8 cellular contexts compared by ENCODE assay signal in the genomic region with DNA sequence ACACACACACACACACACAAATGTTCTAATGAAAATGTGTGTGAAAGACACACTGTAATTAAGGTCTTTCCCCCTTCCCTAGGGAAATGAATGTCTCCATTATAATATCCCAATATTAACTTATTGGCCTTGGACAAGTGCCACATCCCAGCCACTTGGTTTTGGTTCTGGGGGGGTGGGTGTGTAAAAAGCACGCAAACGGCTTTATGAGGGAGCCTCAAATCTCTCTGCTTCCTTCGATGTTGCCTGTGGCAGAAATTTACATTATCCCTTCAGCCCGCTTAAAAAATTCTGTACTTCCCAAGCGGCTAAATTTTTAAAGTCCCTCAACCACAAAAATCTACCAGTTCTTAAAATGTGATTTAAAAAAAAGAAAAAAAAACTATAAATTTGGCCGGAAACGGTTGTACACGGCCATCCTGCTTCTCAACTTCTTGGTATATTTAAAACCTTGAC. TPM values are rescaled to one million over a fixed set of nuclear protein-coding genes. Genes with fewer than 3 reads are reported as not detected.
DNase-seq lines count a peak whose midpoint lies in the region; ATAC-seq, FAIRE-seq and TF ChIP-seq lines count a peak whose summit lies in the region.

No MANE protein-coding gene starts in this region.

- H3K4me2 ChIP-seq in HepG2 (ENCODE audit: low read depth, low read length) = peak overlapping the region; percentile 99

- H4K20me1 ChIP-seq in HepG2 (ENCODE audit: insufficient read depth, low read length) = no peaks in the 10 kb centered on the region

- H3K27me3 ChIP-seq in HepG2 (ENCODE audit: control insufficient read depth in 1 of 2, insufficient read depth in 2 of 2, low read length in 2 of 2) (no peaks in the 10 kb centered on the region; a peak in 1 of 5 replicates), upper lobe of right lung (no peaks in the 10 kb centered on the region)

- no peak for FAIRE-seq in HepG2 (lab: Jason Lieb, UNC)

- POLR2A ChIA-PET in HepG2 (lab: Yijun Ruan, JAX) = interaction anchor here (4.1 kb wide), 2 partner anchors 18 to 30 kb away, joined by 203 to 561 read pairs; partner anchors contain the start of genes AJUBA and PSMB5

- H3K36me3 Mint-ChIP-seq in activated naive CD4-positive, alpha-beta T cell treated with anti-CD3 and anti-CD28 coated beads, Interleukin-2, amount 10 ng/mL, durations not matched to agents 7 days and 5 days = no peaks in the 10 kb centered on the region
- peaks cover 0 to 14% of the 10 kb centered on the region in 2 donors for H3K36me3 Mint-ChIP-seq in activated naive CD4-positive, alpha-beta T cell treated with anti-CD3 and anti-CD28 coated beads, Interleukin-2, amount 50 U/mL, for 72 hours

- TSS peak; percentile 85 for BruUV-seq in HepG2 (replicated peaks; lab: Mats Ljungman, UMichigan)

- H3K27ac ChIP-seq in HepG2 (ENCODE audit: extremely low read length, insufficient read depth, low read length) (peak overlapping the region; percentile 67), upper lobe of right lung (peak overlapping the region; percentile 82)

- H3K36me3 ChIP-seq in HepG2 (replicated peaks in 1 of 2; ENCODE audit: control insufficient read depth in 1 of 2, insufficient read depth in 2 of 2, low read length in 2 of 2) (no peaks in the 10 kb centered on the region), upper lobe of right lung (no peaks in the 10 kb centered on the region)

- in situ Hi-C loops in HepG2 (cut with HindIII; ENCODE audit: extremely low pct_ligation_motif_present, low pct_unique_long_range_greater_than_20kb) = no loop called here

- H3K9me3 ChIP-seq in HepG2 (ENCODE audit: low read length) (no peaks in the 10 kb centered on the region), upper lobe of right lung (no peaks in the 10 kb centered on the region)

- no peaks in the 10 kb centered on the region for H3K9me3 Mint-ChIP-seq in activated naive CD4-positive, alpha-beta T cell treated with anti-CD3 and anti-CD28 coated beads, Interleukin-2, amount 10 ng/mL, durations not matched to agents 7 days and 5 days
- no peaks in the 10 kb centered on the region for H3K9me3 Mint-ChIP-seq in activated naive CD4-positive, alpha-beta T cell treated with anti-CD3 and anti-CD28 coated beads, Interleukin-2, amount 50 U/mL, for 72 hours

- peaks cover 64% of the 10 kb centered on the region for H3K4me1 ChIP-seq in HepG2 (ENCODE audit: insufficient read depth, low read length)
- H3K4me1 ChIP-seq in upper lobe of right lung = peaks cover 19% of the 10 kb centered on the region

- H3K9ac ChIP-seq in HepG2 (ENCODE audit: insufficient read depth, low read depth, low read length) = peak overlapping the region; percentile 72

- TF ChIP-seq POLR2A in HepG2 (IDR thresholded peaks at IDR 0.05; ENCODE audit: insufficient read depth in 1 of 2, low read depth in 2 of 2, low read length in 2 of 2) = no peak

- H3K27me3 Mint-ChIP-seq in activated naive CD4-positive, alpha-beta T cell treated with anti-CD3 and anti-CD28 coated beads, Interleukin-2, amount 10 ng/mL, durations not matched to agents 7 days and 5 days = no peaks in the 10 kb centered on the region

- H3K4me3 Mint-ChIP-seq in activated naive CD4-positive, alpha-beta T cell treated with anti-CD3 and anti-CD28 coated beads, Interleukin-2, amount 10 ng/mL, durations not matched to agents 7 days and 5 days = peak overlapping the region; percentile 85

- H3K27ac Mint-ChIP-seq in activated naive CD4-positive, alpha-beta T cell treated with anti-CD3 and anti-CD28 coated beads, Interleukin-2, amount 10 ng/mL, durations not matched to agents 7 days and 5 days = peak overlapping the region; percentile 98
- H3K27ac Mint-ChIP-seq in activated naive CD4-positive, alpha-beta T cell treated with anti-CD3 and anti-CD28 coated beads, Interleukin-2, amount 50 U/mL, for 72 hours = peak overlapping the region; percentile 92 to 94

- no peak for DNase-seq in activated naive CD4-positive, alpha-beta T cell treated with anti-CD3 and anti-CD28 coated beads, Interleukin-2, amount 10 ng/mL, durations not matched to agents 7 days and 5 days
- no peak for DNase-seq in activated naive CD4-positive, alpha-beta T cell treated with anti-CD3 and anti-CD28 coated beads, Interleukin-2, amount 50 U/mL, for 16 hours
- DNase-seq in activated naive CD4-positive, alpha-beta T cell treated with anti-CD3 and anti-CD28 coated beads, Interleukin-2, amount 50 U/mL, for 72 hours (ENCODE audit: low spot score in 2 of 2) = no peak
- DNase-seq in HepG2 (ENCODE audit: low spot score) (no peak), upper lobe of right lung (no peak), NCI-H1694 (lab: John Stamatoyannopoulos, UW) (no peak)

- peaks cover 2% of the 10 kb centered on the region for H3K79me2 ChIP-seq in HepG2 (ENCODE audit: insufficient read depth, low read length)

- H3K4me3 ChIP-seq in HepG2 (replicated peaks in 1 of 3; ENCODE audit: insufficient read depth in 1 of 3, low read depth in 2 of 3, low read length in 3 of 3) = peak overlapping the region; percentile 57 to 77 (median 76)
- H3K4me3 ChIP-seq in upper lobe of right lung = peak overlapping the region; percentile 62

- CTCF ChIA-PET in activated naive CD4-positive, alpha-beta T cell treated with anti-CD3 and anti-CD28 coated beads, Interleukin-2, amount 10 ng/mL, durations not matched to agents 7 days and 5 days (lab: Charles Lee) = interaction anchor here (1.1 kb wide), 1 partner anchor 23 kb away, joined by 3 read pairs; no protein-coding TSS in a partner anchor
- CTCF ChIA-PET in HepG2 (lab: Yijun Ruan, JAX; ENCODE audit: low intra/inter-chr PET ratio, low total read pairs) = no interaction called here

- peak overlapping the region; percentile 68 for H2AFZ ChIP-seq in HepG2 (ENCODE audit: low read length)

- no peak for ATAC-seq in activated naive CD4-positive, alpha-beta T cell treated with anti-CD3 and anti-CD28 coated beads, Interleukin-2, amount 50 U/mL, for 72 hours
- ATAC-seq in HepG2 = no peak
- ATAC-seq in upper lobe of right lung = no peak
- no peak for ATAC-seq in HG02973 (IDR thresholded peaks at IDR 0.05; ENCODE audit: unreplicated experiment)
- ATAC-seq in HG02885 (IDR thresholded peaks at IDR 0.05; ENCODE audit: poor library complexity, unreplicated experiment) = no peak

- TF ChIP-seq CTCF in HepG2 (CRISPR knock-in tag; IDR thresholded peaks at IDR 0.05) (no peak), upper lobe of right lung (IDR thresholded peaks at IDR 0.05) (no peak)

- TF ChIP-seq RAD21 in HepG2 (CRISPR knock-in tag; IDR thresholded peaks at IDR 0.05) = no peak

- H3K4me1 Mint-ChIP-seq in activated naive CD4-positive, alpha-beta T cell treated with anti-CD3 and anti-CD28 coated beads, Interleukin-2, amount 10 ng/mL, durations not matched to agents 7 days and 5 days = peaks cover 53% of the 10 kb centered on the region

- no peak for TF ChIP-seq EP300 in HepG2 (IDR thresholded peaks at IDR 0.05; ENCODE audit: low read depth in 2 of 2, low read length in 2 of 2)
- no peak for TF ChIP-seq EP300 in HepG2 (CRISPR knock-in tag; IDR thresholded peaks at IDR 0.05; ENCODE audit: borderline replicate concordance)

- intact Hi-C loops in HepG2 (cut with micrococcal nuclease; ENCODE audit: unreplicated experiment) (loop anchor here (5.0 kb wide), 1 partner anchor 412 kb away; the partner anchor contains the start of gene ABHD4), upper lobe of right lung (cut with DNase I) (no loop called here)

- WGBS in HepG2 (ENCODE audit: low lambda C conversion rate) = 20% methylated on average over 8 of the region's 8 CpGs

RNA-seq across cellular contexts. Expression of gene C14orf93, which starts 0.4 kb away (rescaled TPM):
- total RNA-seq in activated naive CD4-positive, alpha-beta T cell treated with anti-CD3 and anti-CD28 coated beads, Interleukin-2, amount 50 U/mL, for 72 hours = 10 to 100 TPM; 10.9 to 12.6 TPM
- total RNA-seq in HepG2 (2016; rRNA removed; fragmentation: Illumina TruSeq; extraction: Trizol) (10.8 and 11.4 TPM in 2 replicates), upper lobe of right lung (8.4 TPM)
- 3.1 and 3.7 TPM in 2 replicates for total RNA-seq in HepG2 (2016; cell fraction: cytosol; rRNA removed; fragmentation: Illumina TruSeq; extraction: Trizol; ENCODE audit: low read depth)
- total RNA-seq in HepG2 (2016; cell fraction: insoluble cytoplasmic fraction; rRNA removed; fragmentation: Illumina TruSeq; extraction: Trizol) = 10.9 and 11.2 TPM in 2 replicates
- 7.8 and 9.1 TPM in 2 replicates for total RNA-seq in HepG2 (2016; cell fraction: membrane; rRNA removed; fragmentation: Illumina TruSeq; extraction: Trizol)
- total RNA-seq in HepG2 (2016; cell fraction: nucleus; rRNA removed; fragmentation: Illumina TruSeq; extraction: Trizol) = 6.7 and 8.3 TPM in 2 replicates
- 19.8 and 22.5 TPM in 2 replicates for polyA plus RNA-seq in HepG2 (2011; rRNA removed)
- 18.0 and 23.7 TPM in 2 replicates for polyA plus RNA-seq in HepG2 (2011; cell fraction: cytosol; rRNA removed)
- 27.1 and 27.7 TPM in 2 replicates for polyA plus RNA-seq in HepG2 (2011; cell fraction: nucleus; rRNA removed)
- polyA plus RNA-seq in HepG2 (2012) = 14.5 and 15.7 TPM in 2 replicates
- polyA plus RNA-seq in HepG2 (2016; cell fraction: cytosol; fragmentation: Illumina TruSeq; extraction: Trizol; ENCODE audit: low read depth) = 2.6 and 3.0 TPM in 2 replicates
- polyA plus RNA-seq in HepG2 (2016; cell fraction: insoluble cytoplasmic fraction; fragmentation: Illumina TruSeq; extraction: Trizol; ENCODE audit: low read depth) = 9.9 and 10.2 TPM in 2 replicates
- 6.4 TPM in 2 replicates for polyA plus RNA-seq in HepG2 (2016; cell fraction: membrane; fragmentation: Illumina TruSeq; extraction: Trizol; ENCODE audit: low read depth)
- polyA plus RNA-seq in HepG2 (2016; cell fraction: nucleus; fragmentation: Illumina TruSeq; extraction: Trizol; ENCODE audit: insufficient read depth, low read depth) = 19.5 and 24.7 TPM in 2 replicates
- 18.0 and 62.7 TPM in 2 replicates for polyA minus RNA-seq in HepG2 (2011; rRNA and poly(A)+ RNA removed; ENCODE audit: low replicate concordance)
- polyA minus RNA-seq in HepG2 (2011; cell fraction: cytosol; rRNA and poly(A)+ RNA removed) = 8.0 and 14.8 TPM in 2 replicates
- polyA minus RNA-seq in HepG2 (2011; cell fraction: nucleus; rRNA and poly(A)+ RNA removed) = 8.8 and 11.9 TPM in 2 replicates

RNA-seq across cellular contexts. Expression of gene PSMB5, which starts 25.2 kb away (rescaled TPM):
- 100 to 1,000 TPM; 137 to 180 TPM for total RNA-seq in activated naive CD4-positive, alpha-beta T cell treated with anti-CD3 and anti-CD28 coated beads, Interleukin-2, amount 50 U/mL, for 72 hours
- total RNA-seq in HepG2 (2016; rRNA removed; fragmentation: Illumina TruSeq; extraction: Trizol) (871 and 1,316 TPM in 2 replicates), upper lobe of right lung (75.7 TPM)
- total RNA-seq in HepG2 (2016; cell fraction: cytosol; rRNA removed; fragmentation: Illumina TruSeq; extraction: Trizol; ENCODE audit: low read depth) = 296 and 327 TPM in 2 replicates
- total RNA-seq in HepG2 (2016; cell fraction: insoluble cytoplasmic fraction; rRNA removed; fragmentation: Illumina TruSeq; extraction: Trizol) = 923 and 1,358 TPM in 2 replicates
- total RNA-seq in HepG2 (2016; cell fraction: membrane; rRNA removed; fragmentation: Illumina TruSeq; extraction: Trizol) = 499 and 543 TPM in 2 replicates
- total RNA-seq in HepG2 (2016; cell fraction: nucleus; rRNA removed; fragmentation: Illumina TruSeq; extraction: Trizol) = 325 and 326 TPM in 2 replicates
- polyA plus RNA-seq in HepG2 (2011; rRNA removed) = 566 and 705 TPM in 2 replicates
- 909 and 1,129 TPM in 2 replicates for polyA plus RNA-seq in HepG2 (2011; cell fraction: cytosol; rRNA removed)
- polyA plus RNA-seq in HepG2 (2011; cell fraction: nucleus; rRNA removed) = 173 and 191 TPM in 2 replicates
- 459 and 476 TPM in 2 replicates for polyA plus RNA-seq in HepG2 (2012)
- polyA plus RNA-seq in HepG2 (2016; cell fraction: cytosol; fragmentation: Illumina TruSeq; extraction: Trizol; ENCODE audit: low read depth) = 281 and 292 TPM in 2 replicates
- polyA plus RNA-seq in HepG2 (2016; cell fraction: insoluble cytoplasmic fraction; fragmentation: Illumina TruSeq; extraction: Trizol; ENCODE audit: low read depth) = 1,127 and 1,228 TPM in 2 replicates
- 411 and 426 TPM in 2 replicates for polyA plus RNA-seq in HepG2 (2016; cell fraction: membrane; fragmentation: Illumina TruSeq; extraction: Trizol; ENCODE audit: low read depth)
- 421 and 445 TPM in 2 replicates for polyA plus RNA-seq in HepG2 (2016; cell fraction: nucleus; fragmentation: Illumina TruSeq; extraction: Trizol; ENCODE audit: insufficient read depth, low read depth)
- polyA minus RNA-seq in HepG2 (2011; rRNA and poly(A)+ RNA removed; ENCODE audit: low replicate concordance) = 455 and 971 TPM in 2 replicates
- 370 and 379 TPM in 2 replicates for polyA minus RNA-seq in HepG2 (2011; cell fraction: cytosol; rRNA and poly(A)+ RNA removed)
- polyA minus RNA-seq in HepG2 (2011; cell fraction: nucleus; rRNA and poly(A)+ RNA removed) = 156 and 157 TPM in 2 replicates

RNA-seq across cellular contexts. Expression of gene AJUBA, which starts 27.2 kb away (rescaled TPM):
- total RNA-seq in activated naive CD4-positive, alpha-beta T cell treated with anti-CD3 and anti-CD28 coated beads, Interleukin-2, amount 50 U/mL, for 72 hours = 1 to 10 TPM; 1.5 to 3.8 TPM
- 109 and 157 TPM in 2 replicates for total RNA-seq in HepG2 (2016; rRNA removed; fragmentation: Illumina TruSeq; extraction: Trizol)
- total RNA-seq in HepG2 (2016; cell fraction: cytosol; rRNA removed; fragmentation: Illumina TruSeq; extraction: Trizol; ENCODE audit: low read depth) = 29.1 and 32.6 TPM in 2 replicates
- 104 and 153 TPM in 2 replicates for total RNA-seq in HepG2 (2016; cell fraction: insoluble cytoplasmic fraction; rRNA removed; fragmentation: Illumina TruSeq; extraction: Trizol)
- 72.3 and 78.5 TPM in 2 replicates for total RNA-seq in HepG2 (2016; cell fraction: membrane; rRNA removed; fragmentation: Illumina TruSeq; extraction: Trizol)
- total RNA-seq in HepG2 (2016; cell fraction: nucleus; rRNA removed; fragmentation: Illumina TruSeq; extraction: Trizol) = 149 and 162 TPM in 2 replicates
- 241 and 315 TPM in 2 replicates for polyA plus RNA-seq in HepG2 (2011; rRNA removed)
- 184 and 225 TPM in 2 replicates for polyA plus RNA-seq in HepG2 (2011; cell fraction: cytosol; rRNA removed)
- polyA plus RNA-seq in HepG2 (2011; cell fraction: nucleus; rRNA removed) = 207 and 248 TPM in 2 replicates
- polyA plus RNA-seq in HepG2 (2012) = 183 and 230 TPM in 2 replicates
- polyA plus RNA-seq in HepG2 (2016; cell fraction: cytosol; fragmentation: Illumina TruSeq; extraction: Trizol; ENCODE audit: low read depth) = 8.7 and 9.2 TPM in 2 replicates
- 102 and 106 TPM in 2 replicates for polyA plus RNA-seq in HepG2 (2016; cell fraction: insoluble cytoplasmic fraction; fragmentation: Illumina TruSeq; extraction: Trizol; ENCODE audit: low read depth)
- polyA plus RNA-seq in HepG2 (2016; cell fraction: membrane; fragmentation: Illumina TruSeq; extraction: Trizol; ENCODE audit: low read depth) = 31.5 and 31.6 TPM in 2 replicates
- 158 and 165 TPM in 2 replicates for polyA plus RNA-seq in HepG2 (2016; cell fraction: nucleus; fragmentation: Illumina TruSeq; extraction: Trizol; ENCODE audit: insufficient read depth, low read depth)
- 171 and 630 TPM in 2 replicates for polyA minus RNA-seq in HepG2 (2011; rRNA and poly(A)+ RNA removed; ENCODE audit: low replicate concordance)
- 150 and 166 TPM in 2 replicates for polyA minus RNA-seq in HepG2 (2011; cell fraction: cytosol; rRNA and poly(A)+ RNA removed)
- polyA minus RNA-seq in HepG2 (2011; cell fraction: nucleus; rRNA and poly(A)+ RNA removed) = 420 and 488 TPM in 2 replicates
- total RNA-seq in upper lobe of right lung = 37.8 TPM

RNA-seq across cellular contexts. Expression of gene PSMB11, which starts 32.5 kb away (rescaled TPM):
- total RNA-seq in activated naive CD4-positive, alpha-beta T cell treated with anti-CD3 and anti-CD28 coated beads, Interleukin-2, amount 50 U/mL, for 72 hours = not detected
- total RNA-seq in HepG2 (2016; rRNA removed; fragmentation: Illumina TruSeq; extraction: Trizol) = not detected in 2 replicates
- not detected in 2 replicates for total RNA-seq in HepG2 (2016; cell fraction: cytosol; rRNA removed; fragmentation: Illumina TruSeq; extraction: Trizol; ENCODE audit: low read depth)
- not detected in 2 replicates for total RNA-seq in HepG2 (2016; cell fraction: insoluble cytoplasmic fraction; rRNA removed; fragmentation: Illumina TruSeq; extraction: Trizol)
- total RNA-seq in HepG2 (2016; cell fraction: membrane; rRNA removed; fragmentation: Illumina TruSeq; extraction: Trizol) = not detected in 2 replicates
- not detected in 2 replicates for total RNA-seq in HepG2 (2016; cell fraction: nucleus; rRNA removed; fragmentation: Illumina TruSeq; extraction: Trizol)
- not detected in 2 replicates for polyA plus RNA-seq in HepG2 (2011; rRNA removed)
- polyA plus RNA-seq in HepG2 (2011; cell fraction: cytosol; rRNA removed) = not detected in 2 replicates
- not detected in 2 replicates for polyA plus RNA-seq in HepG2 (2011; cell fraction: nucleus; rRNA removed)
- not detected in 2 replicates for polyA plus RNA-seq in HepG2 (2012)
- not detected in 2 replicates for polyA plus RNA-seq in HepG2 (2016; cell fraction: cytosol; fragmentation: Illumina TruSeq; extraction: Trizol; ENCODE audit: low read depth)
- polyA plus RNA-seq in HepG2 (2016; cell fraction: insoluble cytoplasmic fraction; fragmentation: Illumina TruSeq; extraction: Trizol; ENCODE audit: low read depth) = not detected in 2 replicates
- not detected in 2 replicates for polyA plus RNA-seq in HepG2 (2016; cell fraction: membrane; fragmentation: Illumina TruSeq; extraction: Trizol; ENCODE audit: low read depth)
- polyA plus RNA-seq in HepG2 (2016; cell fraction: nucleus; fragmentation: Illumina TruSeq; extraction: Trizol; ENCODE audit: insufficient read depth, low read depth) = not detected in 2 replicates
- 0.10 TPM in 1 of 2 replicates, not detected in the other for polyA minus RNA-seq in HepG2 (2011; rRNA and poly(A)+ RNA removed; ENCODE audit: low replicate concordance)
- not detected in 2 replicates for polyA minus RNA-seq in HepG2 (2011; cell fraction: cytosol; rRNA and poly(A)+ RNA removed)
- not detected in 2 replicates for polyA minus RNA-seq in HepG2 (2011; cell fraction: nucleus; rRNA and poly(A)+ RNA removed)
- not detected for total RNA-seq in upper lobe of right lung

RNA-seq across cellular contexts. Expression of gene CDH24, which starts 47.8 kb away (rescaled TPM):
- total RNA-seq in activated naive CD4-positive, alpha-beta T cell treated with anti-CD3 and anti-CD28 coated beads, Interleukin-2, amount 50 U/mL, for 72 hours = 1 to 10 TPM; 1.1 to 1.4 TPM
- total RNA-seq in HepG2 (2016; rRNA removed; fragmentation: Illumina TruSeq; extraction: Trizol) (0.41 and 0.69 TPM in 2 replicates), upper lobe of right lung (7.8 TPM)
- total RNA-seq in HepG2 (2016; cell fraction: cytosol; rRNA removed; fragmentation: Illumina TruSeq; extraction: Trizol; ENCODE audit: low read depth) = 0.35 and 0.40 TPM in 2 replicates
- total RNA-seq in HepG2 (2016; cell fraction: insoluble cytoplasmic fraction; rRNA removed; fragmentation: Illumina TruSeq; extraction: Trizol) = 0.45 and 0.76 TPM in 2 replicates
- 1.1 and 1.2 TPM in 2 replicates for total RNA-seq in HepG2 (2016; cell fraction: membrane; rRNA removed; fragmentation: Illumina TruSeq; extraction: Trizol)
- total RNA-seq in HepG2 (2016; cell fraction: nucleus; rRNA removed; fragmentation: Illumina TruSeq; extraction: Trizol) = 0.56 and 0.59 TPM in 2 replicates
- polyA plus RNA-seq in HepG2 (2011; rRNA removed) = 0.99 and 1.2 TPM in 2 replicates
- 0.41 and 0.76 TPM in 2 replicates for polyA plus RNA-seq in HepG2 (2011; cell fraction: cytosol; rRNA removed)
- polyA plus RNA-seq in HepG2 (2011; cell fraction: nucleus; rRNA removed) = 6.5 and 6.6 TPM in 2 replicates
- 0.50 and 0.55 TPM in 2 replicates for polyA plus RNA-seq in HepG2 (2012)
- 0.59 and 0.70 TPM in 2 replicates for polyA plus RNA-seq in HepG2 (2016; cell fraction: cytosol; fragmentation: Illumina TruSeq; extraction: Trizol; ENCODE audit: low read depth)
- polyA plus RNA-seq in HepG2 (2016; cell fraction: insoluble cytoplasmic fraction; fragmentation: Illumina TruSeq; extraction: Trizol; ENCODE audit: low read depth) = 0.41 and 0.73 TPM in 2 replicates
- 1.0 and 1.2 TPM in 2 replicates for polyA plus RNA-seq in HepG2 (2016; cell fraction: membrane; fragmentation: Illumina TruSeq; extraction: Trizol; ENCODE audit: low read depth)
- polyA plus RNA-seq in HepG2 (2016; cell fraction: nucleus; fragmentation: Illumina TruSeq; extraction: Trizol; ENCODE audit: insufficient read depth, low read depth) = 2.5 and 2.8 TPM in 2 replicates
- polyA minus RNA-seq in HepG2 (2011; rRNA and poly(A)+ RNA removed; ENCODE audit: low replicate concordance) = 1.1 and 16.3 TPM in 2 replicates
- polyA minus RNA-seq in HepG2 (2011; cell fraction: cytosol; rRNA and poly(A)+ RNA removed) = 0.40 and 0.44 TPM in 2 replicates
- polyA minus RNA-seq in HepG2 (2011; cell fraction: nucleus; rRNA and poly(A)+ RNA removed) = 0.90 and 0.99 TPM in 2 replicates
